13 cellular contexts compared by ENCODE assay signal in genomic region chr2:25825238-25825637, GRCh38. TPM values are rescaled to one million over a fixed set of nuclear protein-coding genes. Genes with fewer than 3 reads are reported as not detected.
A peak's percentile ranks its signal among the peaks of the same experiment; 100 is the strongest.
DNase-seq lines count a peak whose midpoint lies in the region; ATAC-seq and TF ChIP-seq lines count a peak whose summit lies in the region.
"Had no signal": no experiment of that assay in that cellular context is flagged by ENCODE, and none has a peak within 500 bp of the region (broad histone marks: within the 10 kb centered on the region; RNA-seq: fewer than 3 reads in every experiment).

No MANE protein-coding gene starts in this region.

- DNase-seq in GM12865 (ENCODE audit: low read depth) (peak; percentile 21), activated B cell treated with CpG ODN at 0.5 μM for 24 hours (no peak), NCI-H2196 (lab: John Stamatoyannopoulos, UW; ENCODE audit: unreplicated experiment) (no peak), RKO (ENCODE audit: low spot score) (no peak)
- peak; percentile 76 for DNase-seq in activated naive CD4-positive, alpha-beta T cell treated with anti-CD3 and anti-CD28 coated beads for 36 hours
- peak; percentile 18 to 45 for DNase-seq in stimulated activated CD4-positive, alpha-beta T cell treated with anti-CD3 and anti-CD28 coated beads, Interleukin-1b, Interleukin-23, amount 100 ng/mL, for 4 hours (ENCODE audit: low read depth in 2 of 2)
- DNase-seq: kidney glomerular epithelial cell, NCI-H1436 treated with DMSO at 0.1 percent for 48 hours, PC-3 had no signal

- H3K27ac Mint-ChIP-seq in activated B cell treated with CpG ODN at 0.5 μM for 24 hours, result peak overlapping the region; percentile 30
- peak overlapping the region; percentile 94 for H3K27ac Mint-ChIP-seq in activated naive CD4-positive, alpha-beta T cell treated with anti-CD3 and anti-CD28 coated beads for 36 hours

- CTCF ChIA-PET in activated B cell treated with CpG ODN at 0.5 μM for 24 hours (lab: Charles Lee), result interaction anchor here (0.6 kb wide), 1 partner anchor 14 kb away, joined by 3 read pairs; no protein-coding TSS in a partner anchor
- CTCF ChIA-PET in activated naive CD4-positive, alpha-beta T cell treated with anti-CD3 and anti-CD28 coated beads for 36 hours (lab: Charles Lee), result interaction anchor here (1.0 to 1.2 kb wide), 2 partner anchors 30 to 218 kb away, joined by 3 read pairs; no protein-coding TSS in a partner anchor

- TF ChIP-seq CTCF in GM12865 (IDR thresholded peaks at IDR 0.05; ENCODE audit: insufficient read depth, low read depth, low read length, missing control alignments), result no peak
- TF ChIP-seq CTCF in activated B cell treated with CpG ODN at 0.5 μM for 24 hours (IDR thresholded peaks at IDR 0.05), result no peak

- H3K4me3 ChIP-seq in GM12865 (ENCODE audit: low read depth, low read length), result no peak overlapping the region
- H3K4me3 ChIP-seq: cardiac muscle cell, vagina had no signal

- H3K9me3 Mint-ChIP-seq in activated B cell treated with CpG ODN at 0.5 μM for 24 hours, result no peaks in the 10 kb centered on the region
- H3K9me3 Mint-ChIP-seq in activated naive CD4-positive, alpha-beta T cell treated with anti-CD3 and anti-CD28 coated beads for 36 hours, result no peaks in the 10 kb centered on the region

- intact Hi-C loops in activated B cell treated with CpG ODN at 0.5 μM for 24 hours (cut with micrococcal nuclease), result no loop called here
- intact Hi-C loops in activated naive CD4-positive, alpha-beta T cell treated with anti-CD3 and anti-CD28 coated beads for 36 hours (cut with micrococcal nuclease), result loop anchor here (1.0 to 2.0 kb wide), 6 partner anchors 8 to 238 kb away; partner anchors contain the start of genes ASXL2 and DTNB

- H3K27me3 Mint-ChIP-seq in activated B cell treated with CpG ODN at 0.5 μM for 24 hours, result no peaks in the 10 kb centered on the region
- H3K27me3 Mint-ChIP-seq in activated naive CD4-positive, alpha-beta T cell treated with anti-CD3 and anti-CD28 coated beads for 36 hours (ENCODE audit: low read depth), result no peaks in the 10 kb centered on the region

- ATAC-seq in activated B cell treated with CpG ODN at 0.5 μM for 24 hours (ENCODE audit: low read depth) (no peak), HG03196 (IDR thresholded peaks at IDR 0.05; ENCODE audit: unreplicated experiment) (no peak), HG02885 (IDR thresholded peaks at IDR 0.05; ENCODE audit: poor library complexity, unreplicated experiment) (no peak)
- ATAC-seq: PC-3 had no signal

- POLR2A ChIA-PET in activated B cell treated with CpG ODN at 0.5 μM for 24 hours (lab: Charles Lee), result no interaction called here

- peaks cover 43% of the 10 kb centered on the region for H3K4me1 Mint-ChIP-seq in activated B cell treated with CpG ODN at 0.5 μM for 24 hours
- H3K4me1 Mint-ChIP-seq in activated naive CD4-positive, alpha-beta T cell treated with anti-CD3 and anti-CD28 coated beads for 36 hours (ENCODE audit: low read depth), result peaks cover 60% of the 10 kb centered on the region

- peaks cover 13% of the 10 kb centered on the region for H3K36me3 Mint-ChIP-seq in activated B cell treated with CpG ODN at 0.5 μM for 24 hours (ENCODE audit: low read depth)
- peaks cover 10% of the 10 kb centered on the region for H3K36me3 Mint-ChIP-seq in activated naive CD4-positive, alpha-beta T cell treated with anti-CD3 and anti-CD28 coated beads for 36 hours (ENCODE audit: low read depth)

- peak overlapping the region; percentile 1 for H3K4me3 Mint-ChIP-seq in activated B cell treated with CpG ODN at 0.5 μM for 24 hours
- peak overlapping the region; percentile 64 for H3K4me3 Mint-ChIP-seq in activated naive CD4-positive, alpha-beta T cell treated with anti-CD3 and anti-CD28 coated beads for 36 hours

RNA-seq across cellular contexts. Expression of gene ASXL2, which starts 53.0 kb away (rescaled TPM):
- 38.4 and 41.9 TPM in 2 replicates for total RNA-seq in activated B cell treated with CpG ODN at 0.5 μM for 24 hours
- total RNA-seq in activated naive CD4-positive, alpha-beta T cell treated with anti-CD3 and anti-CD28 coated beads for 36 hours, result 10 to 100 TPM; 25.2 to 29.1 TPM

Comparison
In these comparisons a context has a peak if more than half of its experiments do, and no peak if none do; other contexts are left out.
1. DNase-seq: peak in GM12865 (single experiment), activated naive CD4-positive, alpha-beta T cell treated with anti-CD3 and anti-CD28 coated beads for 36 hours (single experiment) and stimulated activated CD4-positive, alpha-beta T cell treated with anti-CD3 and anti-CD28 coated beads, Interleukin-1b, Interleukin-23, amount 100 ng/mL, for 4 hours (2 of 2); none in activated B cell treated with CpG ODN at 0.5 μM for 24 hours (single experiment), NCI-H2196 (single experiment) and RKO (single experiment).